ENCODE assay signal across 13 cellular contexts in genomic region chr13:106089251-106089940, GRCh38.
"Had no signal": no experiment of that assay in that cellular context is flagged by ENCODE, and none has a peak within 500 bp of the region (broad histone marks: within the 10 kb centered on the region; RNA-seq: fewer than 3 reads in every experiment).

No MANE protein-coding gene starts in this region.

- H3K9me3 ChIP-seq: esophagus squamous epithelium, right atrium auricular region, tibial artery had no signal

- H3K27me3 Mint-ChIP-seq: activated T-cell treated with anti-CD3 and anti-CD28 coated beads, Interleukin-2, amount 50 U/mL, for 24 hours had no signal

- H3K4me1 ChIP-seq: esophagus squamous epithelium, right atrium auricular region, tibial artery had no signal

- H3K4me1 Mint-ChIP-seq: stimulated activated effector memory CD8-positive, alpha-beta T cell treated with anti-CD3 and anti-CD28 coated beads, Interleukin-12 subunit alpha, Interleukin-12 subunit beta, amount 100 ng/mL, for 72 hours had no signal

- H3K36me3 Mint-ChIP-seq: activated naive CD4-positive, alpha-beta T cell treated with anti-CD3 and anti-CD28 coated beads, Interleukin-2, amount 50 U/mL, for 72 hours had no signal

- DNase-seq: activated CD4-positive, alpha-beta T cell treated with anti-CD3 and anti-CD28 coated beads, Interleukin-2, amount 50 U/mL, for 4 hours; activated CD4-positive, CD25-positive, alpha-beta regulatory T cell treated with anti-CD3 and anti-CD28 coated beads, Interleukin-2, amount 50 U/mL, for 72 hours; activated effector memory CD4-positive, alpha-beta T cell treated with anti-CD3 and anti-CD28 coated beads, Interleukin-2, amount 50 U/mL, for 16 hours; activated T-cell treated with anti-CD3 and anti-CD28 coated beads, Interleukin-2, amount 50 U/mL, for 24 hours; amniotic stem cell; esophagus squamous epithelium; left ventricle myocardium superior; mesendoderm; T-helper 9 cell; tibial artery had no signal

- H3K4me3 ChIP-seq: esophagus squamous epithelium, right atrium auricular region, tibial artery had no signal

- H3K4me3 Mint-ChIP-seq: activated T-cell treated with anti-CD3 and anti-CD28 coated beads, Interleukin-2, amount 50 U/mL, for 24 hours; stimulated activated effector memory CD8-positive, alpha-beta T cell treated with anti-CD3 and anti-CD28 coated beads, Interleukin-12 subunit alpha, Interleukin-12 subunit beta, amount 100 ng/mL, for 72 hours had no signal

- H3K27ac ChIP-seq: esophagus squamous epithelium, right atrium auricular region, tibial artery had no signal

- H3K27me3 ChIP-seq: esophagus squamous epithelium, right atrium auricular region, tibial artery had no signal

- H3K9me3 Mint-ChIP-seq: activated naive CD4-positive, alpha-beta T cell treated with anti-CD3 and anti-CD28 coated beads, Interleukin-2, amount 50 U/mL, for 72 hours; activated T-cell treated with anti-CD3 and anti-CD28 coated beads, Interleukin-2, amount 50 U/mL, for 24 hours had no signal

- H3K27ac Mint-ChIP-seq: activated naive CD4-positive, alpha-beta T cell treated with anti-CD3 and anti-CD28 coated beads, Interleukin-2, amount 50 U/mL, for 72 hours; activated T-cell treated with anti-CD3 and anti-CD28 coated beads, Interleukin-2, amount 50 U/mL, for 24 hours; stimulated activated effector memory CD8-positive, alpha-beta T cell treated with anti-CD3 and anti-CD28 coated beads, Interleukin-12 subunit alpha, Interleukin-12 subunit beta, amount 100 ng/mL, for 72 hours had no signal

- H3K36me3 ChIP-seq: esophagus squamous epithelium, right atrium auricular region, tibial artery had no signal
